9 cellular contexts compared by ENCODE assay signal in genomic region chr9:99851028-99851822, GRCh38. TPM values are rescaled to one million over a fixed set of nuclear protein-coding genes. Genes with fewer than 3 reads are reported as not detected.
A peak's percentile ranks its signal among the peaks of the same experiment; 100 is the strongest.
DNase-seq lines count a peak whose midpoint lies in the region; ATAC-seq, FAIRE-seq and TF ChIP-seq lines count a peak whose summit lies in the region.
"Had no signal": no experiment of that assay in that cellular context is flagged by ENCODE, and none has a peak within 500 bp of the region (broad histone marks: within the 10 kb centered on the region; RNA-seq: fewer than 3 reads in every experiment).

No MANE protein-coding gene starts in this region.

- DNase-seq in GM12891 (ENCODE audit: insufficient read length, low spot score) (peak; percentile 15), HUDEP-2 (lab: John Stamatoyannopoulos, UW; ENCODE audit: unreplicated experiment in 76 of 76) (no peak), midbrain (lab: John Stamatoyannopoulos, UW) (no peak), NCI-H1694 treated with DMSO at 0.1 percent for 48 hours (lab: John Stamatoyannopoulos, UW) (no peak), DMS153 (lab: John Stamatoyannopoulos, UW) (no peak)
- peak; percentile 41 for DNase-seq in activated naive CD8-positive, alpha-beta T cell treated with anti-CD3 and anti-CD28 coated beads for 36 hours
- DNase-seq: NCI-H226 had no signal

- peaks cover 41% of the 10 kb centered on the region for H3K4me1 Mint-ChIP-seq in activated naive CD8-positive, alpha-beta T cell treated with anti-CD3 and anti-CD28 coated beads for 36 hours

- no peaks in the 10 kb centered on the region for H3K27me3 Mint-ChIP-seq in activated naive CD8-positive, alpha-beta T cell treated with anti-CD3 and anti-CD28 coated beads for 36 hours

- FAIRE-seq in GM12891 (lab: Jason Lieb, UNC) = no peak

- H3K36me3 Mint-ChIP-seq in activated naive CD8-positive, alpha-beta T cell treated with anti-CD3 and anti-CD28 coated beads for 36 hours = peaks cover 78% of the 10 kb centered on the region

- H3K4me3 Mint-ChIP-seq in activated naive CD8-positive, alpha-beta T cell treated with anti-CD3 and anti-CD28 coated beads for 36 hours = no peak overlapping the region

- TF ChIP-seq POLR2A in GM12891 (IDR thresholded peaks at IDR 0.05; ENCODE audit: low read depth, low read length) = no peak

- peak overlapping the region; percentile 81 for H3K27ac Mint-ChIP-seq in activated naive CD8-positive, alpha-beta T cell treated with anti-CD3 and anti-CD28 coated beads for 36 hours

- H3K9me3 Mint-ChIP-seq in activated naive CD8-positive, alpha-beta T cell treated with anti-CD3 and anti-CD28 coated beads for 36 hours = peaks cover 5% of the 10 kb centered on the region

- peak; percentile 80 for ATAC-seq in GM19468 (IDR thresholded peaks at IDR 0.05; ENCODE audit: extremely low read depth, unreplicated experiment)
- ATAC-seq in HG03342 (IDR thresholded peaks at IDR 0.05; ENCODE audit: unreplicated experiment) = peak; percentile 83

TF ChIP-seq in GM12891, 5 proteins besides CTCF, POLR2A, EP300 and RAD21:
- peak; percentile 15; the same call in 1 of the 2 replicates for TF ChIP-seq SPI1 (IDR thresholded peaks at IDR 0.05; ENCODE audit: low read depth, low read length)
- TF ChIP-seq POLR2AphosphoS5 (IDR thresholded peaks at IDR 0.05; ENCODE audit: low read depth, low read length) = no peak; the same call in 1 of the 2 replicates

RNA-seq across cellular contexts. Expression of gene NR4A3, which starts 29.5 kb away (rescaled TPM):
- 3.3 TPM for polyA plus RNA-seq in GM12891 (2012; ENCODE audit: low read depth, missing spikeins)
- 10 to 100 TPM; 35.7 to 36.9 TPM for total RNA-seq in activated naive CD8-positive, alpha-beta T cell treated with anti-CD3 and anti-CD28 coated beads for 36 hours

RNA-seq across cellular contexts. Expression of gene STX17, which starts 55.2 kb away (rescaled TPM):
- polyA plus RNA-seq in GM12891 (2012; ENCODE audit: low read depth, missing spikeins) = 10.5 TPM
- 10 to 100 TPM; 27.4 to 33.4 TPM for total RNA-seq in activated naive CD8-positive, alpha-beta T cell treated with anti-CD3 and anti-CD28 coated beads for 36 hours

Comparison
In these comparisons a context has a peak if more than half of its experiments do, and no peak if none do; other contexts are left out.
1. DNase-seq: peak in GM12891 (single experiment) and activated naive CD8-positive, alpha-beta T cell treated with anti-CD3 and anti-CD28 coated beads for 36 hours (single experiment); none in HUDEP-2 (0 of 76), midbrain (single experiment), NCI-H1694 treated with DMSO at 0.1 percent for 48 hours (single experiment) and DMS153 (single experiment).